Comparison of ENCODE assay signal across 12 cellular contexts in the genomic region with DNA sequence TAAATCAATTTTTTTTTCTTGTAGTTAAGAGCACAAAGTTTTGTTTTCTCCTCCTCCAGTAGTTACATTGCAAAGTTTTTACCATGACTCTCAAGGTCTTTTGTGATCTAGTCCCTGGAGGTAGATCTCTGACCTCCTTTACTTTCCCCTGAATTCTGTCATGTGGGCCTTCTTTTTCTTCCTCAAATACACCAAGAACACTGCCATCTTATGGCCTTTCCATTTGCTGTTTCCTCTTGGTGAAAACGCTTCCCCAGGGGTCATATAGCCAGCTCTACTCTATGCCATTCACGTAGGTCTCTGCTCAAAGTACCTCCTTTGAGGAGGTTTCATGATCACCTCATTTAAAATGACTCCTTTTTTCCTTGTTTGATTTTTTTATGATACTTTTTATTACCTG. TPM values are rescaled to one million over a fixed set of nuclear protein-coding genes. Genes with fewer than 3 reads are reported as not detected.
A peak's percentile ranks its signal among the peaks of the same experiment; 100 is the strongest.
DNase-seq lines count a peak whose midpoint lies in the region; ATAC-seq and TF ChIP-seq lines count a peak whose summit lies in the region.
"Had no signal": no experiment of that assay in that cellular context is flagged by ENCODE, and none has a peak within 500 bp of the region (broad histone marks: within the 10 kb centered on the region; RNA-seq: fewer than 3 reads in every experiment).

No MANE protein-coding gene starts in this region.

- no peak for ATAC-seq in activated CD4-positive, alpha-beta T cell treated with anti-CD3 and anti-CD28 coated beads for 36 hours
- ATAC-seq in HG03135 (IDR thresholded peaks at IDR 0.05; ENCODE audit: unreplicated experiment), result no peak
- ATAC-seq: right cardiac atrium had no signal

- no peak for DNase-seq in activated CD4-positive, alpha-beta T cell treated with anti-CD3 and anti-CD28 coated beads for 36 hours
- no peak for DNase-seq in activated CD4-positive, alpha-beta T cell treated with anti-CD3 and anti-CD28 coated beads, Interleukin-2, amount 50 U/mL, for 48 hours
- DNase-seq in NAMALWA (ENCODE audit: low spot score), result peak; percentile 51
- DNase-seq in neural crest cell (ENCODE audit: low read depth, low spot score), result no peak
- DNase-seq in GM10248 (ENCODE audit: extremely low spot score), result no peak
- DNase-seq in adrenal gland, result no peak
- DNase-seq: activated naive CD8-positive, alpha-beta T cell treated with anti-CD3 and anti-CD28 coated beads, Interleukin-2, amount 10 ng/mL, durations not matched to agents 7 days and 5 days; COR-L47; right cardiac atrium had no signal

- H3K4me1 Mint-ChIP-seq in activated CD4-positive, alpha-beta T cell treated with anti-CD3 and anti-CD28 coated beads for 36 hours, result peaks cover 39% of the 10 kb centered on the region
- H3K4me1 Mint-ChIP-seq in brain (peaks cover 37% of the 10 kb centered on the region), neural crest cell (peaks cover 30% of the 10 kb centered on the region)

- peak in 1 of 2 experiments; percentile 16 for TF ChIP-seq CTCF in brain (conservative IDR thresholded peaks at IDR 0.05)
- no peak for TF ChIP-seq CTCF in neural crest cell (conservative IDR thresholded peaks at IDR 0.05)
- no peak for TF ChIP-seq CTCF in GM10248 (IDR thresholded peaks at IDR 0.05; ENCODE audit: control extremely low read depth, extremely low read depth, low read depth, missing control alignments)
- TF ChIP-seq CTCF in adrenal gland (IDR thresholded peaks at IDR 0.05), result no peak

- H3K27me3 ChIP-seq in adrenal gland, result no peaks in the 10 kb centered on the region

- intact Hi-C loops in activated CD4-positive, alpha-beta T cell treated with anti-CD3 and anti-CD28 coated beads for 36 hours (cut with DNase I, micrococcal nuclease), result loop anchor here (5.0 to 10.0 kb wide), 5 partner anchors 141 to 881 kb away; partner anchors contain the start of genes C1orf162 (in 1 of the 2), CEPT1 (in 1 of the 2), DENND2D (in 1 of the 2) and DRAM2 (in 1 of the 2)
- intact Hi-C loops in adrenal gland (cut with DNase I), result loop anchor here in 1 of 2 donors (10.0 kb wide), 1 partner anchor 254 kb away; the partner anchor contains the start of genes ADORA3 and TMIGD3

- POLR2A ChIA-PET in activated CD4-positive, alpha-beta T cell treated with anti-CD3 and anti-CD28 coated beads for 36 hours (lab: Charles Lee), result no interaction called here
- POLR2A ChIA-PET in GM10248 (lab: Yijun Ruan, JAX), result no interaction called here

- CTCF ChIA-PET in activated CD4-positive, alpha-beta T cell treated with anti-CD3 and anti-CD28 coated beads for 36 hours (lab: Charles Lee), result interaction anchor here (0.5 to 1.4 kb wide), 2 partner anchors 11 to 1691 kb away, joined by 3 read pairs; no protein-coding TSS in a partner anchor
- CTCF ChIA-PET in GM10248 (lab: Yijun Ruan, JAX), result interaction anchor here (5.0 kb wide), 1 partner anchor 9 kb away, joined by 56 read pairs; no protein-coding TSS in a partner anchor

- peaks cover 0 to 34% of the 10 kb centered on the region in 2 donors for H3K36me3 ChIP-seq in adrenal gland (replicated peaks in 1 of 2)

- H3K27me3 Mint-ChIP-seq in activated CD4-positive, alpha-beta T cell treated with anti-CD3 and anti-CD28 coated beads for 36 hours, result no peaks in the 10 kb centered on the region
- H3K27me3 Mint-ChIP-seq in brain (peaks cover 15% of the 10 kb centered on the region), neural crest cell (ENCODE audit: low read depth) (no peaks in the 10 kb centered on the region)
- H3K27me3 Mint-ChIP-seq: activated naive CD8-positive, alpha-beta T cell treated with anti-CD3 and anti-CD28 coated beads, Interleukin-2, amount 10 ng/mL, durations not matched to agents 7 days and 5 days had no signal

- peaks cover 6 to 18% of the 10 kb centered on the region in 2 donors for H3K4me1 ChIP-seq in adrenal gland (replicated peaks in 1 of 2)

- H3K27ac Mint-ChIP-seq in activated CD4-positive, alpha-beta T cell treated with anti-CD3 and anti-CD28 coated beads for 36 hours, result peak overlapping the region; percentile 59
- H3K27ac Mint-ChIP-seq in brain (peak overlapping the region in 3 of 5 experiments; percentile 49 to 85 (median 72)), neural crest cell (ENCODE audit: unreplicated experiment) (no peak overlapping the region)
- H3K27ac Mint-ChIP-seq: activated naive CD8-positive, alpha-beta T cell treated with anti-CD3 and anti-CD28 coated beads, Interleukin-2, amount 10 ng/mL, durations not matched to agents 7 days and 5 days had no signal

- H3K4me3 Mint-ChIP-seq in activated CD4-positive, alpha-beta T cell treated with anti-CD3 and anti-CD28 coated beads for 36 hours, result peak overlapping the region; percentile 15
- H3K4me3 Mint-ChIP-seq in brain, result peak overlapping the region; percentile 22 to 96 (median 71)
- peak overlapping the region; percentile 82 for H3K4me3 Mint-ChIP-seq in neural crest cell
- H3K4me3 Mint-ChIP-seq: activated naive CD8-positive, alpha-beta T cell treated with anti-CD3 and anti-CD28 coated beads, Interleukin-2, amount 10 ng/mL, durations not matched to agents 7 days and 5 days had no signal

- no peak for TF ChIP-seq POLR2A in adrenal gland (IDR thresholded peaks at IDR 0.05)

- no peaks in the 10 kb centered on the region for H3K9me3 ChIP-seq in adrenal gland (replicated peaks in 1 of 3)
- H3K9me3 ChIP-seq: HAP-1 had no signal

- WGBS in adrenal gland, 4 donors, result 64 to 79% (median 67%) methylated on average over 2 of the region's 2 CpGs

- H3K9me3 Mint-ChIP-seq in activated CD4-positive, alpha-beta T cell treated with anti-CD3 and anti-CD28 coated beads for 36 hours (ENCODE audit: low read depth), result no peaks in the 10 kb centered on the region
- no peaks in the 10 kb centered on the region for H3K9me3 Mint-ChIP-seq in brain
- no peaks in the 10 kb centered on the region for H3K9me3 Mint-ChIP-seq in neural crest cell
- H3K9me3 Mint-ChIP-seq: activated naive CD8-positive, alpha-beta T cell treated with anti-CD3 and anti-CD28 coated beads, Interleukin-2, amount 10 ng/mL, durations not matched to agents 7 days and 5 days had no signal

- no peak overlapping the region for H3K4me3 ChIP-seq in adrenal gland
- H3K4me3 ChIP-seq: HAP-1 had no signal

- H3K36me3 Mint-ChIP-seq in activated CD4-positive, alpha-beta T cell treated with anti-CD3 and anti-CD28 coated beads for 36 hours (ENCODE audit: low read depth), result peaks cover 38% of the 10 kb centered on the region
- H3K36me3 Mint-ChIP-seq in brain (peaks cover 41% of the 10 kb centered on the region), neural crest cell (ENCODE audit: low read depth) (peaks cover 2% of the 10 kb centered on the region)

- no peak overlapping the region for H3K27ac ChIP-seq in adrenal gland

RNA-seq across cellular contexts. Expression of gene DDX20, which starts 2.7 kb away (rescaled TPM):
- total RNA-seq in activated CD4-positive, alpha-beta T cell treated with anti-CD3 and anti-CD28 coated beads for 36 hours, result 10 to 100 TPM; 13.5 to 13.6 TPM
- polyA plus RNA-seq in brain (ENCODE audit: insufficient read depth, low read depth, low replicate concordance) (3.9 TPM), adrenal gland (10 to 100 TPM in 1 of 3 donors, 1 to 10 TPM in 2; 6.2 to 11.5 (median 6.6) TPM)
- total RNA-seq in neural crest cell (25.7 and 26.7 TPM in 2 replicates), adrenal gland (10 to 100 TPM in 7 of 8 donors, 1 to 10 TPM in 1; 7.3 to 18.4 (median 11.9) TPM)

RNA-seq across cellular contexts. Expression of gene INKA2, which starts 19.2 kb away (rescaled TPM):
- total RNA-seq in activated CD4-positive, alpha-beta T cell treated with anti-CD3 and anti-CD28 coated beads for 36 hours, result under 1 TPM; 0.25 to 0.49 TPM
- 20.5 TPM for polyA plus RNA-seq in brain (ENCODE audit: insufficient read depth, low read depth, low replicate concordance)
- 2.7 and 3.5 TPM in 2 replicates for total RNA-seq in neural crest cell
- 1 to 10 TPM in 4 of 8 donors, under 1 TPM in 3, not detected in 1; 0.79 to 4.7 (median 1.4) TPM for total RNA-seq in adrenal gland
- 1 to 10 TPM in 1 of 3 donors, under 1 TPM in 2; 0.61 to 1.7 (median 0.68) TPM for polyA plus RNA-seq in adrenal gland

Comparison
In these comparisons a context has a peak if more than half of its experiments do, and no peak if none do; other contexts are left out.
1. H3K4me3 Mint-ChIP-seq: peak in every context shown above with its lines; median percentile 82 in neural crest cell; 71 in brain; 15 in activated CD4-positive, alpha-beta T cell treated with anti-CD3 and anti-CD28 coated beads for 36 hours.